Comparison of ENCODE assay signal across 19 cellular contexts in genomic region chr10:61847640-61848039, GRCh38. TPM values are rescaled to one million over a fixed set of nuclear protein-coding genes. Genes with fewer than 3 reads are reported as not detected.
A peak's percentile ranks its signal among the peaks of the same experiment; 100 is the strongest.
DNase-seq lines count a peak whose midpoint lies in the region; ATAC-seq and TF ChIP-seq lines count a peak whose summit lies in the region.
"Had no signal": no experiment of that assay in that cellular context is flagged by ENCODE, and none has a peak within 500 bp of the region (broad histone marks: within the 10 kb centered on the region; RNA-seq: fewer than 3 reads in every experiment).

No MANE protein-coding gene starts in this region.

- no peaks in the 10 kb centered on the region for H3K9me3 Mint-ChIP-seq in activated CD4-positive, alpha-beta memory T cell treated with anti-CD3 and anti-CD28 coated beads, Interleukin-2, amount 10 ng/mL, durations not matched to agents 7 days and 5 days

- dilution Hi-C loops in IMR-90 (cut with HindIII; ENCODE audit: low sequenced_read_pairs, unreplicated experiment) = no loop called here

- TF ChIP-seq POLR2A in IMR-90 (IDR thresholded peaks at IDR 0.05; ENCODE audit: low read depth, low read length) (no peak), lower leg skin (IDR thresholded peaks at IDR 0.05) (no peak)

- in situ Hi-C loops in IMR-90 (cut with MboI; ENCODE audit: low sequenced_read_pairs) = no loop called here
- in situ Hi-C loops in brain microvascular endothelial cell (cut with HindIII; ENCODE audit: low pct_ligation_motif_present, low sequenced_read_pairs) = no loop called here

- H3K27me3 Mint-ChIP-seq in activated CD4-positive, alpha-beta memory T cell treated with anti-CD3 and anti-CD28 coated beads, Interleukin-2, amount 10 ng/mL, durations not matched to agents 7 days and 5 days = no peaks in the 10 kb centered on the region

- no peaks in the 10 kb centered on the region for H3K79me1 ChIP-seq in IMR-90 (ENCODE audit: low read depth in 1 of 2, low read length in 2 of 2)
- no peaks in the 10 kb centered on the region for H3K79me1 ChIP-seq in neuronal stem cell (ENCODE audit: low read depth, low read length)

- H3K9me3 ChIP-seq in IMR-90 (ENCODE audit: control insufficient read depth, insufficient read depth, low read length) (no peaks in the 10 kb centered on the region), SK-N-SH (no peaks in the 10 kb centered on the region), neuronal stem cell (replicated peaks in 1 of 2; ENCODE audit: control insufficient read depth in 2 of 2, insufficient read depth in 1 of 2, low read depth in 1 of 2, low read length in 2 of 2) (no peaks in the 10 kb centered on the region)
- H3K9me3 ChIP-seq: SJCRH30 had no signal

- WGBS in IMR-90 (ENCODE audit: extremely low coverage in 2 of 2, insufficient read length in 1 of 2), 2 experiments = no CpG with 5 or more reads among the region's 2 CpGs
- WGBS in SK-N-SH (ENCODE audit: low lambda C conversion rate) = 78% methylated on average over 2 of the region's 2 CpGs
- WGBS in neuronal stem cell (ENCODE audit: extremely low coverage in 2 of 2, insufficient read length in 2 of 2, insufficient replicate concordance in 1 of 2), 2 donors = no CpG with 5 or more reads among the region's 2 CpGs
- 96 to 98% methylated on average over 2 of the region's 2 CpGs for whole genome bisulfite sequencing in lower leg skin, 2 donors

- no peak overlapping the region for H4K91ac ChIP-seq in IMR-90 (ENCODE audit: insufficient read depth, low read depth, low read length)
- H4K91ac ChIP-seq in neuronal stem cell (ENCODE audit: low read depth, low read length, poor library complexity) = no peak overlapping the region

- H3K4me3 ChIP-seq in IMR-90 (ENCODE audit: insufficient read depth, low read depth, low read length) = no peak overlapping the region
- H3K4me3 ChIP-seq in SK-N-SH (ENCODE audit: low read depth in 2 of 2, low read length in 1 of 2) = no peak overlapping the region
- no peak overlapping the region for H3K4me3 ChIP-seq in brain microvascular endothelial cell (ENCODE audit: low read depth, low read length)
- no peak overlapping the region for H3K4me3 ChIP-seq in neuronal stem cell (ENCODE audit: low read length in 2 of 2)
- no peak overlapping the region for H3K4me3 ChIP-seq in lower leg skin (ENCODE audit: low read depth, poor library complexity, severe bottlenecking)
- H3K4me3 ChIP-seq: GM12878, SJCRH30 had no signal

- TF ChIP-seq EP300 in SK-N-SH (IDR thresholded peaks at IDR 0.05; ENCODE audit: borderline replicate concordance in 1 of 2, low read depth in 1 of 2, low read length in 1 of 2) = no peak

- peaks cover 2% of the 10 kb centered on the region; the same call in 1 of the 2 replicates for H3K9me1 ChIP-seq in IMR-90 (ENCODE audit: insufficient read depth, low read length)

- H3K56ac ChIP-seq in IMR-90 (ENCODE audit: extremely low read depth, insufficient read depth, low read length) = no peak overlapping the region

- H3K14ac ChIP-seq in IMR-90 (replicated peaks; ENCODE audit: low read depth, low read length) = 0 out of 2 replicates have a peak overlapping the region, but pooled peaks have one; percentile 6
- H3K14ac ChIP-seq in neuronal stem cell (ENCODE audit: low read length) = no peak overlapping the region

- H3K79me2 ChIP-seq in SK-N-SH (ENCODE audit: insufficient read depth) = no peaks in the 10 kb centered on the region

- H3K4me1 Mint-ChIP-seq in activated CD4-positive, alpha-beta memory T cell treated with anti-CD3 and anti-CD28 coated beads, Interleukin-2, amount 10 ng/mL, durations not matched to agents 7 days and 5 days = peaks cover 14% of the 10 kb centered on the region

- H3K23ac ChIP-seq in IMR-90 (ENCODE audit: low read depth, low read length) (no peak overlapping the region), neuronal stem cell (ENCODE audit: low read depth, low read length, poor library complexity) (no peak overlapping the region)

- no TSS peak for BruUV-seq in IMR-90 (replicated peaks; lab: Mats Ljungman, UMichigan)

- H2BK15ac ChIP-seq in IMR-90 (ENCODE audit: low read depth, low read length) = no peak overlapping the region
- no peak overlapping the region for H2BK15ac ChIP-seq in neuronal stem cell (ENCODE audit: low read length)

- no peak overlapping the region for H4K8ac ChIP-seq in IMR-90 (ENCODE audit: low read depth in 2 of 2, low read length in 2 of 2)
- H4K8ac ChIP-seq in neuronal stem cell (ENCODE audit: low read depth, low read length) = no peak overlapping the region

- H4K20me1 ChIP-seq in IMR-90 (ENCODE audit: insufficient read depth, low read length) = no peaks in the 10 kb centered on the region
- H4K20me1 ChIP-seq in SK-N-SH (ENCODE audit: insufficient read depth) = no peaks in the 10 kb centered on the region

- H2AFZ ChIP-seq in IMR-90 (replicated peaks; ENCODE audit: low read length, poor library complexity) (no peak overlapping the region), SK-N-SH (ENCODE audit: low read depth) (peak overlapping the region; percentile 12; the same call in 1 of the 2 replicates), neuronal stem cell (ENCODE audit: low read length) (peak overlapping the region; percentile 57)

- H2BK120ac ChIP-seq in IMR-90 (ENCODE audit: low read depth, low read length) (no peak overlapping the region), neuronal stem cell (ENCODE audit: low read depth, low read length) (no peak overlapping the region)

- H3K36me3 ChIP-seq in IMR-90 (ENCODE audit: control insufficient read depth, insufficient read depth, low read length) (no peaks in the 10 kb centered on the region), SK-N-SH (replicated peaks in 1 of 2; ENCODE audit: control insufficient read depth in 1 of 2, insufficient read depth in 2 of 2, low read length in 1 of 2) (no peaks in the 10 kb centered on the region), brain microvascular endothelial cell (replicated peaks) (no peaks in the 10 kb centered on the region), neuronal stem cell (replicated peaks in 1 of 2; ENCODE audit: control insufficient read depth in 2 of 2, insufficient read depth in 2 of 2, low read length in 2 of 2) (no peaks in the 10 kb centered on the region)
- H3K36me3 ChIP-seq: SJCRH30 had no signal

- CTCF ChIA-PET in IMR-90 (lab: Yijun Ruan, JAX) = interaction anchor here (1.1 kb wide), 1 partner anchor 10 kb away, joined by 3 read pairs; no protein-coding TSS in a partner anchor
- CTCF ChIA-PET in SK-N-SH (lab: Yijun Ruan, JAX) = interaction anchor here (0.9 to 1.0 kb wide), 2 partner anchors 24 to 50 kb away, joined by 3 read pairs; no protein-coding TSS in a partner anchor
- CTCF ChIA-PET in activated CD4-positive, alpha-beta memory T cell treated with anti-CD3 and anti-CD28 coated beads, Interleukin-2, amount 10 ng/mL, durations not matched to agents 7 days and 5 days (lab: Charles Lee) = interaction anchor here (0.7 to 2.3 kb wide), 2 partner anchors 49 to 97 kb away, joined by 3 to 6 read pairs; no protein-coding TSS in a partner anchor

- no peak overlapping the region for H4K5ac ChIP-seq in IMR-90 (ENCODE audit: low read depth, low read length)

- TF ChIP-seq RAD21 in IMR-90 (IDR thresholded peaks at IDR 0.05; ENCODE audit: low read length) (no peak), SK-N-SH (IDR thresholded peaks at IDR 0.05; ENCODE audit: low read length) (no peak)

- H3K4ac ChIP-seq in IMR-90 (ENCODE audit: low read depth, low read length) = no peak overlapping the region
- H3K4ac ChIP-seq in neuronal stem cell (ENCODE audit: low read length) = no peak overlapping the region

- H2BK12ac ChIP-seq in neuronal stem cell (ENCODE audit: low read length) = no peak overlapping the region

- TF ChIP-seq CTCF in IMR-90 (conservative IDR thresholded peaks at IDR 0.05; ENCODE audit: low read depth, low read length) (no peak), SK-N-SH (IDR thresholded peaks at IDR 0.05) (no peak), brain microvascular endothelial cell (IDR thresholded peaks at IDR 0.05; ENCODE audit: low read depth, low read length, missing control alignments) (no peak), lower leg skin (IDR thresholded peaks at IDR 0.05) (no peak)

- intact Hi-C loops in IMR-90 (cut with micrococcal nuclease) (no loop called here), lower leg skin (cut with DNase I; ENCODE audit: low total_unique reads) (no loop called here)

- POLR2A ChIA-PET in IMR-90 (lab: Charles Lee; ENCODE audit: unreplicated experiment) (interaction anchor here (0.7 kb wide), 1 partner anchor 68 kb away, joined by 5 read pairs; no protein-coding TSS in a partner anchor), SK-N-SH (lab: Yijun Ruan, JAX) (no interaction called here)
- POLR2A ChIA-PET in activated CD4-positive, alpha-beta memory T cell treated with anti-CD3 and anti-CD28 coated beads, Interleukin-2, amount 10 ng/mL, durations not matched to agents 7 days and 5 days (lab: Charles Lee) = interaction anchor here (0.5 to 1.1 kb wide), 3 partner anchors 19 to 96 kb away, joined by 3 read pairs; no protein-coding TSS in a partner anchor

- ATAC-seq in IMR-90 (ENCODE audit: low read depth) = no peak; the same call in 1 of the 2 replicates
- ATAC-seq: GM12878 had no signal

- DNase-seq in IMR-90 = peak; percentile 51
- DNase-seq in SK-N-SH = no peak
- DNase-seq in brain microvascular endothelial cell = peak; percentile 47
- DNase-seq in neuronal stem cell (ENCODE audit: low spot score) = no peak
- DNase-seq in activated CD4-positive, alpha-beta memory T cell treated with anti-CD3 and anti-CD28 coated beads, Interleukin-2, amount 10 ng/mL, durations not matched to agents 7 days and 5 days = no peak
- no peak for DNase-seq in NCI-H2029 (lab: John Stamatoyannopoulos, UW)
- no peak for DNase-seq in lower leg skin (ENCODE audit: low spot score in 2 of 2)
- DNase-seq in NOMO-1 treated with DMSO at 0.1 percent for 48 hours (lab: John Stamatoyannopoulos, UW; ENCODE audit: unreplicated experiment) = no peak
- DNase-seq: DMS79 treated with DMSO at 0.1 percent for 48 hours; NCI-H1092; NCI-H1436; NCI-H187 treated with DMSO at 0.1 percent for 48 hours; NCI-H345; NCI-H524; NCI-H774; NK-92 treated with Interleukin-12 subunit alpha and Interleukin-12 subunit beta, amount 100 ng/mL, for 24 hours; SJCRH30 had no signal

- H3K27me3 ChIP-seq in IMR-90 (ENCODE audit: control insufficient read depth, insufficient read depth, low read length) (no peaks in the 10 kb centered on the region), SK-N-SH (ENCODE audit: insufficient read depth) (no peaks in the 10 kb centered on the region), brain microvascular endothelial cell (replicated peaks) (no peaks in the 10 kb centered on the region), neuronal stem cell (ENCODE audit: control insufficient read depth in 3 of 3, insufficient read depth in 3 of 3, low read depth in 1 of 3, low read length in 3 of 3) (no peaks in the 10 kb centered on the region)
- H3K27me3 ChIP-seq: SJCRH30 had no signal

- no peak overlapping the region for H3K4me3 Mint-ChIP-seq in activated CD4-positive, alpha-beta memory T cell treated with anti-CD3 and anti-CD28 coated beads, Interleukin-2, amount 10 ng/mL, durations not matched to agents 7 days and 5 days
- H3K4me3 Mint-ChIP-seq: CD4-positive, CD25-positive, alpha-beta regulatory T cell had no signal

- H2AK5ac ChIP-seq in IMR-90 (ENCODE audit: low read depth, low read length) (no peak overlapping the region), neuronal stem cell (ENCODE audit: low read depth, low read length) (no peak overlapping the region)

- no peak overlapping the region for H3K9ac ChIP-seq in IMR-90 (ENCODE audit: low read depth, low read length)
- H3K9ac ChIP-seq in SK-N-SH = no peak overlapping the region
- no peak overlapping the region for H3K9ac ChIP-seq in neuronal stem cell (ENCODE audit: low read depth, low read length, poor library complexity)

- H2AK9ac ChIP-seq in IMR-90 (replicated peaks; ENCODE audit: low read depth, low read length, poor library complexity) = no peak overlapping the region

- H3K36me3 Mint-ChIP-seq in activated CD4-positive, alpha-beta memory T cell treated with anti-CD3 and anti-CD28 coated beads, Interleukin-2, amount 10 ng/mL, durations not matched to agents 7 days and 5 days (ENCODE audit: low read depth) = no peaks in the 10 kb centered on the region
- H3K36me3 Mint-ChIP-seq: CD4-positive, CD25-positive, alpha-beta regulatory T cell had no signal

- H2BK20ac ChIP-seq in IMR-90 (ENCODE audit: low read depth, low read length) = no peak overlapping the region

- H3K27ac ChIP-seq in IMR-90 (ENCODE audit: insufficient read depth, low read length) (no peak overlapping the region), SK-N-SH (ENCODE audit: low read depth in 2 of 2, low read length in 1 of 2) (peak overlapping the region in 1 of 2 experiments; percentile 36; a peak in 2 of 4 replicates), brain microvascular endothelial cell (no peak overlapping the region), neuronal stem cell (replicated peaks; ENCODE audit: low read length) (no peak overlapping the region)
- H3K27ac ChIP-seq: SJCRH30 had no signal

- H3K4me2 ChIP-seq in IMR-90 (ENCODE audit: low read depth, low read length) (no peak overlapping the region), SK-N-SH (peak overlapping the region; percentile 7; the same call in 1 of the 2 replicates), neuronal stem cell (ENCODE audit: insufficient read depth, low read length, poor library complexity, severe bottlenecking) (no peak overlapping the region)

- H3K27ac Mint-ChIP-seq in activated CD4-positive, alpha-beta memory T cell treated with anti-CD3 and anti-CD28 coated beads, Interleukin-2, amount 10 ng/mL, durations not matched to agents 7 days and 5 days = no peak overlapping the region
- H3K27ac Mint-ChIP-seq: CD4-positive, CD25-positive, alpha-beta regulatory T cell had no signal

- peaks cover 25% of the 10 kb centered on the region for H3F3A ChIP-seq in SK-N-SH (replicated peaks; ENCODE audit: insufficient read depth)

- no peak overlapping the region for H3K18ac ChIP-seq in IMR-90 (ENCODE audit: low read depth, low read length)
- H3K18ac ChIP-seq in neuronal stem cell (ENCODE audit: low read length) = no peak overlapping the region

- H2BK5ac ChIP-seq in IMR-90 (ENCODE audit: low read depth, low read length, poor library complexity, severe bottlenecking) (no peak overlapping the region), neuronal stem cell (ENCODE audit: low read length) (no peak overlapping the region)

- H3K9me2 ChIP-seq in SK-N-SH = no peaks in the 10 kb centered on the region

- H3K4me1 ChIP-seq in IMR-90 (ENCODE audit: control insufficient read depth, insufficient read depth, low read length) (peaks cover 2% of the 10 kb centered on the region; the same call in 1 of the 2 replicates), SK-N-SH (ENCODE audit: control insufficient read depth in 1 of 2, insufficient read depth in 2 of 2, low read depth in 1 of 2, low read length in 1 of 2) (peaks cover 0 to 34% of the 10 kb centered on the region in 2 experiments; a peak in 2 of 4 replicates), neuronal stem cell (ENCODE audit: control insufficient read depth in 2 of 2, insufficient read depth in 1 of 2, low read depth in 1 of 2, low read length in 2 of 2) (no peaks in the 10 kb centered on the region)

RNA-seq across cellular contexts. Expression of gene ARID5B, which starts 53.9 kb away (rescaled TPM):
- 125 and 140 TPM in 2 replicates for total RNA-seq in IMR-90 (2012; rRNA removed)
- 41.0 and 43.7 TPM in 2 replicates for polyA plus RNA-seq in IMR-90 (2012; rRNA removed)
- 13.5 and 19.6 TPM in 2 replicates for polyA plus RNA-seq in IMR-90 (2012; cell fraction: cytosol; rRNA removed)
- polyA plus RNA-seq in IMR-90 (2012; cell fraction: nucleus; rRNA removed; ENCODE audit: low replicate concordance) = 21.1 and 46.7 TPM in 2 replicates
- 10.9 and 18.4 TPM in 2 replicates for polyA plus RNA-seq in SK-N-SH (2012; rRNA removed)
- polyA plus RNA-seq in SK-N-SH (2012; cell fraction: cytosol; rRNA removed) = 12.7 and 13.2 TPM in 2 replicates
- 12.0 and 22.4 TPM in 2 replicates for polyA plus RNA-seq in SK-N-SH (2012; cell fraction: nucleus; rRNA removed)
- polyA plus RNA-seq in neuronal stem cell (2013, experiment 1 of 2) = 1.8 TPM
- 1.8 TPM for polyA plus RNA-seq in neuronal stem cell (2013, experiment 2 of 2)
- 10 to 100 TPM; 71.1 to 73.9 TPM for total RNA-seq in activated CD4-positive, alpha-beta memory T cell treated with anti-CD3 and anti-CD28 coated beads, Interleukin-2, amount 10 ng/mL, durations not matched to agents 7 days and 5 days
- total RNA-seq in lower leg skin = 100 to 1,000 TPM in 1 of 4 donors, 10 to 100 TPM in 3; 47.2 to 127 (median 62.8) TPM

Comparison
In these comparisons a context has a peak if more than half of its experiments do, and no peak if none do; other contexts are left out.
1. DNase-seq: peak in IMR-90 (single experiment) and brain microvascular endothelial cell (single experiment); none in SK-N-SH (single experiment), neuronal stem cell (single experiment), activated CD4-positive, alpha-beta memory T cell treated with anti-CD3 and anti-CD28 coated beads, Interleukin-2, amount 10 ng/mL, durations not matched to agents 7 days and 5 days (single experiment), NCI-H2029 (single experiment), lower leg skin (0 of 2) and NOMO-1 treated with DMSO at 0.1 percent for 48 hours (single experiment).